Comparison of ENCODE assay signal across 17 cellular contexts in the genomic region with DNA sequence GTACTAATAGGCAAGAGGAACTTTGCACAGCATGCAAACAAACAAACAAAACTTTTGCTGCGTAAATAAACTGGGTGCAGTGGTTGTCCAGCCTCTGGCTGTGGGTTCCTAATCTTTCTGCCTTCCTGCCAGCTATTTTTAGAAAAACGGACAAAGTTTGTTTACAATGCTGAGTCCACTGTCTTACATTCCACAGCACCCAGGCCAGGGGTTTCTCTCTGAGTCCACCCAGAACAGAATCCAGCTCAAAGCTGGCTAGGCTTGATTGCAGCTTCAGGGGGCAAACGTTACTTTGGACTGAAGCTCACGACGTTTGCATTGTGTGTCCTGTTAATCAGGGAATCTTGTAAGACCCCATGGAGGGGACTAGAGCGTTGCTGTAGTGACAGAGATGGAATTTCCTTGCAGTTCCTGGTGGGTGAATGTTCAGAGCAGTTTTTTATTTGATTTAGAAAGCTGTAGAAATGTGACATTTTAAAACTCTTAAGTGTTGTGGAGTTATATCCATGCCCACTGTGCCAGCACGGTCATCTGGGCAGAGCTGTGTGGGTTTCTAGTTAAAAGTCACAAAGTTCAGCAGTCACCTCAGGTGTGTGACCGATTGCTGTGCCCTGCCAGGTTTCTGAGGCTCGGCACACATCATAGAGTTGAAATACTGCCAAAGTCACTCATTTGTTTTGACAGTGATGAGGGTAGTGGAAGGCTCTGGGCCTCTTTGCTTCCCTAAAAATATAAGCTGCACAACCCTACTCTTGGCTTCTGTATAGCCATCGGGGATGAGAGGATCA.
DNase-seq lines count a peak whose midpoint lies in the region; ATAC-seq and TF ChIP-seq lines count a peak whose summit lies in the region.
"Had no signal": no experiment of that assay in that cellular context is flagged by ENCODE, and none has a peak within 500 bp of the region (broad histone marks: within the 10 kb centered on the region; RNA-seq: fewer than 3 reads in every experiment).

No MANE protein-coding gene starts in this region.

- peak overlapping the region; percentile 70 for H3K4me2 ChIP-seq in smooth muscle cell

- peak; percentile 93 for ATAC-seq in left lobe of liver
- no peak for ATAC-seq in HG03135 (IDR thresholded peaks at IDR 0.05; ENCODE audit: unreplicated experiment)
- ATAC-seq: sciatic nerve; stimulated activated effector memory CD8-positive, alpha-beta T cell treated with anti-CD3 and anti-CD28 coated beads, Interleukin-12 subunit alpha, Interleukin-12 subunit beta, amount 100 ng/mL, for 72 hours had no signal

- no peaks in the 10 kb centered on the region for H3K27me3 ChIP-seq in smooth muscle cell (ENCODE audit: low read depth)
- H3K27me3 ChIP-seq: upper lobe of left lung had no signal

- H3K27ac ChIP-seq in smooth muscle cell (ENCODE audit: low read depth): peak overlapping the region; percentile 9
- H3K27ac ChIP-seq: upper lobe of left lung had no signal

- peak; percentile 39 for DNase-seq in HuH-7 (ENCODE audit: low spot score)
- peak; percentile 55 for DNase-seq in amniotic epithelial cell (ENCODE audit: low read depth)
- DNase-seq in left lobe of liver (ENCODE audit: low spot score): peak; percentile 87
- no peak for DNase-seq in smooth muscle cell (lab: John Stamatoyannopoulos, UW; ENCODE audit: unreplicated experiment)
- DNase-seq in AG08396 (ENCODE audit: low spot score): no peak
- no peak for DNase-seq in SIG-M5 treated with dmso at 0.1 percent for 504 hours (lab: John Stamatoyannopoulos, UW; ENCODE audit: unreplicated experiment)
- DNase-seq: aorta, DMS53, H7, KG1, NCI-H146, NCI-H446 treated with DMSO at 0.1 percent for 48 hours, upper lobe of left lung had no signal

- no peaks in the 10 kb centered on the region for H4K20me1 ChIP-seq in smooth muscle cell (ENCODE audit: low read depth)

- peak overlapping the region; percentile 83 for H2AFZ ChIP-seq in smooth muscle cell (ENCODE audit: low read depth)

- H3F3A ChIP-seq in smooth muscle cell (ENCODE audit: low read depth): no peaks in the 10 kb centered on the region

- H3K4me1 ChIP-seq in smooth muscle cell (ENCODE audit: low read depth): peaks cover 16% of the 10 kb centered on the region
- H3K4me1 ChIP-seq: upper lobe of left lung had no signal

- no peak overlapping the region for H3K4me3 ChIP-seq in smooth muscle cell
- H3K4me3 ChIP-seq: lung, upper lobe of left lung had no signal

- TF ChIP-seq CTCF in smooth muscle cell (IDR thresholded peaks at IDR 0.05; ENCODE audit: borderline replicate concordance, insufficient read depth, poor library complexity, severe bottlenecking): no peak

- H3K79me2 ChIP-seq in smooth muscle cell (ENCODE audit: low read depth): no peaks in the 10 kb centered on the region

- WGBS in smooth muscle cell (ENCODE audit: low lambda C conversion rate): 43% methylated on average over 10 of the region's 10 CpGs

- no peak overlapping the region for H3K9ac ChIP-seq in smooth muscle cell (ENCODE audit: low read depth)

- no peaks in the 10 kb centered on the region for H3K9me3 ChIP-seq in smooth muscle cell (replicated peaks; ENCODE audit: low read depth)
- H3K9me3 ChIP-seq: upper lobe of left lung had no signal

- no peaks in the 10 kb centered on the region for H3K36me3 ChIP-seq in smooth muscle cell (ENCODE audit: low read depth)
- H3K36me3 ChIP-seq: upper lobe of left lung had no signal

Comparison
In these comparisons a context has a peak if more than half of its experiments do, and no peak if none do; other contexts are left out.
1. DNase-seq: peak in HuH-7 (single experiment), amniotic epithelial cell (single experiment) and left lobe of liver (single experiment); none in smooth muscle cell (single experiment), AG08396 (single experiment) and SIG-M5 treated with dmso at 0.1 percent for 504 hours (single experiment).